16 cellular contexts compared by ENCODE assay signal in the genomic region with DNA sequence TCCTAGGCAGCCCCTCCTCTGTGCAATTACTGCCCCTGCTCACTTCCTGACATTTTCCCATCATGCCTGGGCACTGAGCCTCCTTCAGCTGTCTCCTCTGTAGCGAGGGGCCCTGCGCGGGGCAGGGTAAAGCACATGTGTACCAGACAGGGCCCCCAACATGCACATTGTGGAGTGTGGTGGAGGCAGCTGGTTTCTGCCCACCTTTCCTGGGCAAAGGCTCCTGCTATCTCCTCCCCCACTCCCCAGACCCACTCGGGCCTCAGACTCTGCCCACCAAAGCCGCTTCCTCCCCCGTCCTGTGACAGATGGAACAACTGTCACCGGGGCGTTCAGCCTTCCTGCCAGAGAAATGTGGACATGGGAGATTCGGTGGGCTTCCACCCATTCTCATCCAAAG. TPM values are rescaled to one million over a fixed set of nuclear protein-coding genes. Genes with fewer than 3 reads are reported as not detected.
DNase-seq lines count a peak whose midpoint lies in the region; ATAC-seq, FAIRE-seq and TF ChIP-seq lines count a peak whose summit lies in the region.
"Had no signal": no experiment of that assay in that cellular context is flagged by ENCODE, and none has a peak within 500 bp of the region (broad histone marks: within the 10 kb centered on the region; RNA-seq: fewer than 3 reads in every experiment).

No MANE protein-coding gene starts in this region.

- no peak for FAIRE-seq in GM12878 (lab: Jason Lieb, UNC)
- FAIRE-seq: endothelial cell of umbilical vein, GM12891, GM19239, urothelium cell line had no signal

- peak overlapping the region; percentile 41 for H3K27ac Mint-ChIP-seq in activated naive CD4-positive, alpha-beta T cell treated with anti-CD3 and anti-CD28 coated beads, Interleukin-2, amount 50 U/mL, for 24 hours

- SMC1A ChIA-PET in GM12878 (lab: Charles Lee; ENCODE audit: uncharacterized antibody, unreplicated experiment): interaction anchor here (1.0 kb wide), 2 partner anchors 11 to 59 kb away, joined by 3 read pairs; no protein-coding TSS in a partner anchor

- no peaks in the 10 kb centered on the region for H3K27me3 Mint-ChIP-seq in activated naive CD4-positive, alpha-beta T cell treated with anti-CD3 and anti-CD28 coated beads, Interleukin-2, amount 50 U/mL, for 24 hours

- DNase-seq in activated naive CD4-positive, alpha-beta T cell (lab: John Stamatoyannopoulos, UW): no peak
- DNase-seq in NCI-H226 (peak; percentile 0), GM12878 (ENCODE audit: low read depth, low spot score) (no peak), GM19238 (ENCODE audit: insufficient read length, low spot score) (no peak), SW 1271 (lab: John Stamatoyannopoulos, UW) (no peak)
- DNase-seq in stimulated activated naive CD8-positive, alpha-beta T cell treated with anti-CD3 and anti-CD28 coated beads, Interleukin-15, Interleukin-2, amounts not matched to agents 100 U/mL and 50 U/mL, for 24 hours: peak; percentile 29
- DNase-seq: activated effector memory CD4-positive, alpha-beta T cell treated with Interleukin-2 at 50 U/mL for 16 hours; central memory CD4-positive, alpha-beta T cell; GM23248 had no signal

- no peaks in the 10 kb centered on the region for H4K20me1 ChIP-seq in GM12878 (ENCODE audit: control insufficient read depth, insufficient read depth)

- peaks cover 35% of the 10 kb centered on the region for H3K4me1 Mint-ChIP-seq in activated naive CD4-positive, alpha-beta T cell treated with anti-CD3 and anti-CD28 coated beads, Interleukin-2, amount 50 U/mL, for 24 hours

- peaks cover 6 to 20% of the 10 kb centered on the region in 2 experiments for H3K36me3 ChIP-seq in GM12878 (ENCODE audit: control insufficient read depth in 2 of 2, insufficient read depth in 2 of 2, low read length in 1 of 2)

- H3K27ac ChIP-seq in GM12878 (ENCODE audit: control insufficient read depth, insufficient read depth): peak overlapping the region; percentile 62
- H3K27ac ChIP-seq: GM23248 had no signal

- RAD21 ChIA-PET in GM12878 (lab: Charles Lee; ENCODE audit: unreplicated experiment): no interaction called here

- no TSS peak for BruUV-seq in GM12878 (replicated peaks; lab: Mats Ljungman, UMichigan)

- CTCF ChIA-PET in GM12878 (lab: Yijun Ruan, JAX): no interaction called here

- peak overlapping the region; percentile 63 for H3K4me2 ChIP-seq in GM12878 (ENCODE audit: control insufficient read depth, insufficient read depth)

- no peak overlapping the region for H3K4me3 ChIP-seq in GM12878
- H3K4me3 ChIP-seq: GM23248 had no signal

- no peak overlapping the region for H3K4me3 Mint-ChIP-seq in activated naive CD4-positive, alpha-beta T cell treated with anti-CD3 and anti-CD28 coated beads, Interleukin-2, amount 50 U/mL, for 24 hours

- H3K27me3 ChIP-seq in GM12878 (replicated peaks in 1 of 2; ENCODE audit: control insufficient read depth in 2 of 2, insufficient read depth in 2 of 2, low read length in 1 of 2): no peaks in the 10 kb centered on the region

- 91% methylated on average over 9 of the region's 9 CpGs for WGBS in GM12878 (ENCODE audit: insufficient coverage, insufficient replicate concordance, low lambda C conversion rate, missing lambda C conversion rate)

- TF ChIP-seq POLR2A in GM12878 (IDR thresholded peaks at IDR 0.05; ENCODE audit: low read depth, low read length): peak; percentile 55; the same call in 1 of the 2 replicates

- peak overlapping the region; percentile 21; the same call in 1 of the 2 replicates for H3K9ac ChIP-seq in GM12878 (ENCODE audit: control insufficient read depth, insufficient read depth, low read length)
- H3K9ac ChIP-seq: GM23248 had no signal

- ATAC-seq in GM12878 (no peak), HG03108 (IDR thresholded peaks at IDR 0.05; ENCODE audit: unreplicated experiment) (no peak)
- ATAC-seq in stimulated activated naive CD8-positive, alpha-beta T cell treated with anti-CD3 and anti-CD28 coated beads, Interleukin-15, Interleukin-2, amounts not matched to agents 100 U/mL and 50 U/mL, for 24 hours: peak; percentile 5

- H3K9me3 ChIP-seq in GM12878 (replicated peaks; ENCODE audit: control insufficient read depth, insufficient read depth, low read length): no peaks in the 10 kb centered on the region

- TF ChIP-seq EP300 in GM12878 (IDR thresholded peaks at IDR 0.05; ENCODE audit: borderline replicate concordance in 1 of 2, control insufficient read depth in 1 of 2, low read depth in 2 of 2, low read length in 2 of 2): no peak

- peaks cover 35% of the 10 kb centered on the region for H3K4me1 ChIP-seq in GM12878 (ENCODE audit: control insufficient read depth, insufficient read depth, low read length)

- in situ Hi-C loops in GM12878 (cut with MboI): no loop called here

- no peaks in the 10 kb centered on the region for H3K9me3 Mint-ChIP-seq in activated naive CD4-positive, alpha-beta T cell treated with anti-CD3 and anti-CD28 coated beads, Interleukin-2, amount 50 U/mL, for 24 hours

- POLR2A ChIA-PET in GM12878 (lab: Charles Lee): interaction anchor here (1.0 to 1.1 kb wide), 2 partner anchors 12 to 26 kb away, joined by 3 read pairs; no protein-coding TSS in a partner anchor

- H3K79me2 ChIP-seq in GM12878 (ENCODE audit: control insufficient read depth, insufficient read depth, low read length): peaks cover 12% of the 10 kb centered on the region

- intact Hi-C loops in GM12878 (cut with micrococcal nuclease; ENCODE audit: unreplicated experiment): no loop called here

- H3K36me3 Mint-ChIP-seq in activated naive CD4-positive, alpha-beta T cell treated with anti-CD3 and anti-CD28 coated beads, Interleukin-2, amount 50 U/mL, for 24 hours: no peaks in the 10 kb centered on the region

- no peak overlapping the region; the same call in 1 of the 2 replicates for H2AFZ ChIP-seq in GM12878 (ENCODE audit: control insufficient read depth, low read depth, low read length)
- H2AFZ ChIP-seq: GM23248 had no signal

- TF ChIP-seq CTCF in GM12878 (IDR thresholded peaks at IDR 0.05 in 2 of 3, conservative IDR thresholded peaks at IDR 0.05 in 1 of 3; ENCODE audit: control insufficient read depth in 2 of 3, extremely low read depth in 1 of 3, insufficient read depth in 1 of 3, low read depth in 3 of 3, low read length in 3 of 3): no peak

- no peak for TF ChIP-seq RAD21 in GM12878 (IDR thresholded peaks at IDR 0.05; ENCODE audit: insufficient read depth, low read depth, low read length)

TF ChIP-seq in GM12878, 131 proteins besides CTCF, POLR2A, EP300 and RAD21 (continues in another document):
- TF ChIP-seq RCOR1 (conservative IDR thresholded peaks at IDR 0.05; ENCODE audit: low read depth, low read length): no peak

RNA-seq across cellular contexts. Expression of gene KPTN, which starts 2.9 kb away (rescaled TPM):
- total RNA-seq in GM12878 (2013; cell fraction: nucleolus; rRNA removed): 1.7 and 2.0 TPM in 2 replicates
- total RNA-seq in GM12878 (2014; rRNA removed) (5.4 and 5.6 TPM in 2 replicates), GM12878 (2014; rRNA removed; fragmentation: Illumina TruSeq; extraction: Trizol) (3.4 and 4.2 TPM in 2 replicates), GM12878 (2021) (9.2 and 10.6 TPM in 2 replicates)
- polyA plus RNA-seq in GM12878 (2011; ENCODE audit: low read depth): 5.3 TPM
- polyA plus RNA-seq in GM12878 (2011; rRNA removed) (1.9 and 5.1 TPM in 2 replicates), GM12878 (2014; fragmentation: Illumina TruSeq; extraction: Trizol) (6.6 and 6.7 TPM in 2 replicates), GM12878 (2014; fragmentation: Nextera tagmentation; extraction: Ambion mirVana) (1 to 10 TPM in 1 of 2 experiments, under 1 TPM in 1; 0.60 to 2.1 TPM), GM12878 (2014; rRNA removed) (7.4 and 8.7 TPM in 2 replicates), GM12878 (2016; fragmentation: Nextera tagmentation; extraction: Ambion mirVana) (10 to 100 TPM in 1 of 2 experiments, 1 to 10 TPM in 1; 10.0 to 10.1 TPM)
- 5.7 and 6.3 TPM in 2 replicates for polyA plus RNA-seq in GM12878 (2011; cell fraction: cytosol; rRNA removed)
- 20.2 and 22.2 TPM in 2 replicates for polyA plus RNA-seq in GM12878 (2011; cell fraction: nucleus; rRNA removed)
- 5.7 and 6.7 TPM in 2 replicates for polyA plus RNA-seq in GM12878 (2012)
- 2.4 and 2.8 TPM in 2 replicates for polyA minus RNA-seq in GM12878 (2011; rRNA and poly(A)+ RNA removed)
- polyA minus RNA-seq in GM12878 (2011; cell fraction: cytosol; rRNA and poly(A)+ RNA removed): 2.0 and 4.6 TPM in 2 replicates
- 1.1 and 2.6 TPM in 2 replicates for polyA minus RNA-seq in GM12878 (2011; cell fraction: nucleus; rRNA and poly(A)+ RNA removed)

RNA-seq across cellular contexts. Expression of gene SLC8A2, which starts 15.2 kb away (rescaled TPM):
- not detected in 2 replicates for total RNA-seq in GM12878 (2013; cell fraction: nucleolus; rRNA removed)
- total RNA-seq in GM12878 (2014; rRNA removed) (not detected in 2 replicates), GM12878 (2014; rRNA removed; fragmentation: Illumina TruSeq; extraction: Trizol) (not detected in 2 replicates), GM12878 (2021) (not detected in 2 replicates)
- polyA plus RNA-seq in GM12878 (2011; ENCODE audit: low read depth): not detected
- polyA plus RNA-seq in GM12878 (2011; rRNA removed) (not detected in 2 replicates), GM12878 (2014; fragmentation: Illumina TruSeq; extraction: Trizol) (not detected in 2 replicates), GM12878 (2014; fragmentation: Nextera tagmentation; extraction: Ambion mirVana) (not detected), GM12878 (2014; rRNA removed) (not detected in 2 replicates), GM12878 (2016; fragmentation: Nextera tagmentation; extraction: Ambion mirVana) (not detected)
- polyA plus RNA-seq in GM12878 (2011; cell fraction: cytosol; rRNA removed): 0.18 TPM in 1 of 2 replicates, not detected in the other
- 0.03 and 0.06 TPM in 2 replicates for polyA plus RNA-seq in GM12878 (2011; cell fraction: nucleus; rRNA removed)
- 0.03 and 0.06 TPM in 2 replicates for polyA plus RNA-seq in GM12878 (2012)
- not detected in 2 replicates for polyA minus RNA-seq in GM12878 (2011; rRNA and poly(A)+ RNA removed)
- not detected in 2 replicates for polyA minus RNA-seq in GM12878 (2011; cell fraction: cytosol; rRNA and poly(A)+ RNA removed)
- polyA minus RNA-seq in GM12878 (2011; cell fraction: nucleus; rRNA and poly(A)+ RNA removed): not detected in 2 replicates
- total RNA-seq: endothelial cell of umbilical vein, glomerular endothelial cell, GM23248 had no signal
- polyA plus RNA-seq: endothelial cell of umbilical vein, GM23248 had no signal

RNA-seq across cellular contexts. Expression of gene NAPA, which starts 28.0 kb away (rescaled TPM):
- 18.9 and 30.0 TPM in 2 replicates for total RNA-seq in GM12878 (2013; cell fraction: nucleolus; rRNA removed)
- 95.1 and 106 TPM in 2 replicates for total RNA-seq in GM12878 (2014; rRNA removed)
- 49.2 and 50.1 TPM in 2 replicates for total RNA-seq in GM12878 (2014; rRNA removed; fragmentation: Illumina TruSeq; extraction: Trizol)
- 95.1 and 98.1 TPM in 2 replicates for total RNA-seq in GM12878 (2021)
- 38.7 TPM for polyA plus RNA-seq in GM12878 (2011; ENCODE audit: low read depth)
- 71.9 and 121 TPM in 2 replicates for polyA plus RNA-seq in GM12878 (2011; rRNA removed)
- 116 and 157 TPM in 2 replicates for polyA plus RNA-seq in GM12878 (2011; cell fraction: cytosol; rRNA removed)
- polyA plus RNA-seq in GM12878 (2011; cell fraction: nucleus; rRNA removed): 116 and 132 TPM in 2 replicates
- 69.6 and 75.3 TPM in 2 replicates for polyA plus RNA-seq in GM12878 (2012)
- polyA plus RNA-seq in GM12878 (2014; fragmentation: Illumina TruSeq; extraction: Trizol): 38.0 and 74.6 TPM in 2 replicates
- polyA plus RNA-seq in GM12878 (2014; fragmentation: Nextera tagmentation; extraction: Ambion mirVana): 10 to 100 TPM in 1 of 2 experiments, 1 to 10 TPM in 1; 8.2 to 17.4 TPM
- 138 and 149 TPM in 2 replicates for polyA plus RNA-seq in GM12878 (2014; rRNA removed)
- 100 to 1,000 TPM; 175 to 193 TPM for polyA plus RNA-seq in GM12878 (2016; fragmentation: Nextera tagmentation; extraction: Ambion mirVana)
- 97.4 and 134 TPM in 2 replicates for polyA minus RNA-seq in GM12878 (2011; rRNA and poly(A)+ RNA removed)
- 53.1 and 76.0 TPM in 2 replicates for polyA minus RNA-seq in GM12878 (2011; cell fraction: cytosol; rRNA and poly(A)+ RNA removed)
- 31.8 and 40.2 TPM in 2 replicates for polyA minus RNA-seq in GM12878 (2011; cell fraction: nucleus; rRNA and poly(A)+ RNA removed)

Comparison
In these comparisons a context has a peak if more than half of its experiments do, and no peak if none do; other contexts are left out.
1. DNase-seq: peak in NCI-H226 (single experiment) and stimulated activated naive CD8-positive, alpha-beta T cell treated with anti-CD3 and anti-CD28 coated beads, Interleukin-15, Interleukin-2, amounts not matched to agents 100 U/mL and 50 U/mL, for 24 hours (single experiment); none in activated naive CD4-positive, alpha-beta T cell (0 of 4), GM12878 (single experiment), GM19238 (single experiment) and SW 1271 (0 of 2).